1 cellular context compared by ENCODE assay signal in the genomic region with DNA sequence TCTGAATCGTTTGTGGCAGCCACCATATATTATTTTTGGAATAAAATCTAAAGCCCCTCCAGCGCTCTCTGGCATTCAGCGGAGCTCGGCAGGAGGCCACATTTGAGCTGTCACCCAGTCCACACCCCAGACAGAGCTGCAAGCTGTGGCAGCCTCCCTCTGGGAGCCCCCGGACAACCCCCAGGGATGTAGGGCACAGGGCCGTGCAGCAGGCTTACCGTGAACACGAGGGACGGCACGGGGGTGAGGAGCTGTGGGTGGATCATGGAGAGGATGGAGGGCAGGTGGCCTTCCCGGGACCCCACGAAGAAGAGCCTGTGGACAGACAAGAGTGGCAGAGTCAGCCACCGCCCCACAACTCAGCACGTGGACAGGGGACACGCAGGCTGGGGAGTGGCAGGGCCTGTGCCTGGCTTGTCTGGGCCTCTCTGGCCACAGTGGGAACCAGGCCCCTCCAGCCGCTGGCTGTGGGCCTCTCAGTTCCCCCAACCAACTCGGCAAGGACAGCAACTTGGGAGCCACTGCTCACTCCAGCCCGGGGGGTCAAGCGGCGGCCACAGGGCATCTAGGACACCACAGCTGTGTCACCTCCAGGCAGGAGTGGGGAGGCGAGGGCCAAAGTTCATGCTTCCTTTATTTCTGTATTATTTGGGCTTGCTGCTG.
TF ChIP-seq lines count a peak whose summit lies in the region.

No MANE protein-coding gene starts in this region.

TF ChIP-seq in endothelial cell of umbilical vein, 7 proteins besides CTCF, POLR2A, EP300 and RAD21:
- TF ChIP-seq POLR2AphosphoS5 (IDR thresholded peaks at IDR 0.05; ENCODE audit: insufficient read depth, low read depth, low read length) (no peak), JUN (IDR thresholded peaks at IDR 0.05; ENCODE audit: borderline replicate concordance, insufficient read depth, insufficient read length, low read depth) (no peak), MYC (IDR thresholded peaks at IDR 0.05; ENCODE audit: low read depth, low read length) (no peak), GATA2 (IDR thresholded peaks at IDR 0.05; ENCODE audit: insufficient read depth, insufficient read length, low read depth, low read length) (no peak)
